Comparison of ENCODE assay signal across 1 cellular context in genomic region chr11:106077609-106078517, GRCh38.
TF ChIP-seq lines count a peak whose summit lies in the region.

Gene AASDHPPT (plus strand): TSS chr11:106077662. CDS start chr11:106077711, 49 bp downstream.

TF ChIP-seq in WTC11, 78 proteins besides CTCF, POLR2A, EP300 and RAD21 (continued from another document and continues in another):
- TF ChIP-seq ZNF281 (CRISPR knock-in tag; IDR thresholded peaks at IDR 0.05) (peak; percentile 15; the same call in 1 of the 2 replicates), NR2C2 (CRISPR knock-in tag; IDR thresholded peaks at IDR 0.05) (no peak), MYBL2 (CRISPR knock-in tag; IDR thresholded peaks at IDR 0.05) (peak; percentile 83), HMGXB4 (CRISPR knock-in tag; IDR thresholded peaks at IDR 0.05) (peak; percentile 70; the same call in 1 of the 2 replicates), ZNF121 (CRISPR knock-in tag; IDR thresholded peaks at IDR 0.05) (no peak), SMAD4 (CRISPR knock-in tag; IDR thresholded peaks at IDR 0.05) (no peak), ZNF532 (CRISPR knock-in tag; IDR thresholded peaks at IDR 0.05; ENCODE audit: borderline replicate concordance) (no peak), ARID4B (CRISPR knock-in tag; IDR thresholded peaks at IDR 0.05; ENCODE audit: borderline replicate concordance) (0 out of 2 replicates have a peak, but pooled peaks have one; percentile 64), ZMAT4 (CRISPR knock-in tag; IDR thresholded peaks at IDR 0.05) (no peak), NFE2L1 (CRISPR knock-in tag; IDR thresholded peaks at IDR 0.05) (peak; percentile 23; the same call in 1 of the 2 replicates), ZNF232 (CRISPR knock-in tag; IDR thresholded peaks at IDR 0.05) (peak; percentile 35; the same call in 1 of the 2 replicates), AR (CRISPR knock-in tag; IDR thresholded peaks at IDR 0.05) (no peak), ATF6 (CRISPR knock-in tag; IDR thresholded peaks at IDR 0.05) (no peak), FOXK1 (CRISPR knock-in tag; IDR thresholded peaks at IDR 0.05) (peak; percentile 77; the same call in 1 of the 2 replicates), IRF1 (CRISPR knock-in tag; IDR thresholded peaks at IDR 0.05) (no peak), NFATC4 (CRISPR knock-in tag; IDR thresholded peaks at IDR 0.05) (no peak), SP1 (CRISPR knock-in tag; conservative IDR thresholded peaks at IDR 0.05) (peak; percentile 43)
- TF ChIP-seq, protein P1, sequence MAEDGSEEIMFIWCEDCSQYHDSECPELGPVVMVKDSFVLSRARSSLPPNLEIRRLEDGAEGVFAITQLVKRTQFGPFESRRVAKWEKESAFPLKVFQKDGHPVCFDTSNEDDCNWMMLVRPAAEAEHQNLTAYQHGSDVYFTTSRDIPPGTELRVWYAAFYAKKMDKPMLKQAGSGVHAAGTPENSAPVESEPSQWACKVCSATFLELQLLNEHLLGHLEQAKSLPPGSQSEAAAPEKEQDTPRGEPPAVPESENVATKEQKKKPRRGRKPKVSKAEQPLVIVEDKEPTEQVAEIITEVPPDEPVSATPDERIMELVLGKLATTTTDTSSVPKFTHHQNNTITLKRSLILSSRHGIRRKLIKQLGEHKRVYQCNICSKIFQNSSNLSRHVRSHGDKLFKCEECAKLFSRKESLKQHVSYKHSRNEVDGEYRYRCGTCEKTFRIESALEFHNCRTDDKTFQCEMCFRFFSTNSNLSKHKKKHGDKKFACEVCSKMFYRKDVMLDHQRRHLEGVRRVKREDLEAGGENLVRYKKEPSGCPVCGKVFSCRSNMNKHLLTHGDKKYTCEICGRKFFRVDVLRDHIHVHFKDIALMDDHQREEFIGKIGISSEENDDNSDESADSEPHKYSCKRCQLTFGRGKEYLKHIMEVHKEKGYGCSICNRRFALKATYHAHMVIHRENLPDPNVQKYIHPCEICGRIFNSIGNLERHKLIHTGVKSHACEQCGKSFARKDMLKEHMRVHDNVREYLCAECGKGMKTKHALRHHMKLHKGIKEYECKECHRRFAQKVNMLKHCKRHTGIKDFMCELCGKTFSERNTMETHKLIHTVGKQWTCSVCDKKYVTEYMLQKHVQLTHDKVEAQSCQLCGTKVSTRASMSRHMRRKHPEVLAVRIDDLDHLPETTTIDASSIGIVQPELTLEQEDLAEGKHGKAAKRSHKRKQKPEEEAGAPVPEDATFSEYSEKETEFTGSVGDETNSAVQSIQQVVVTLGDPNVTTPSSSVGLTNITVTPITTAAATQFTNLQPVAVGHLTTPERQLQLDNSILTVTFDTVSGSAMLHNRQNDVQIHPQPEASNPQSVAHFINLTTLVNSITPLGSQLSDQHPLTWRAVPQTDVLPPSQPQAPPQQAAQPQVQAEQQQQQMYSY (CRISPR knock-in tag; IDR thresholded peaks at IDR 0.05), result no peak
- TF ChIP-seq, protein P2, sequence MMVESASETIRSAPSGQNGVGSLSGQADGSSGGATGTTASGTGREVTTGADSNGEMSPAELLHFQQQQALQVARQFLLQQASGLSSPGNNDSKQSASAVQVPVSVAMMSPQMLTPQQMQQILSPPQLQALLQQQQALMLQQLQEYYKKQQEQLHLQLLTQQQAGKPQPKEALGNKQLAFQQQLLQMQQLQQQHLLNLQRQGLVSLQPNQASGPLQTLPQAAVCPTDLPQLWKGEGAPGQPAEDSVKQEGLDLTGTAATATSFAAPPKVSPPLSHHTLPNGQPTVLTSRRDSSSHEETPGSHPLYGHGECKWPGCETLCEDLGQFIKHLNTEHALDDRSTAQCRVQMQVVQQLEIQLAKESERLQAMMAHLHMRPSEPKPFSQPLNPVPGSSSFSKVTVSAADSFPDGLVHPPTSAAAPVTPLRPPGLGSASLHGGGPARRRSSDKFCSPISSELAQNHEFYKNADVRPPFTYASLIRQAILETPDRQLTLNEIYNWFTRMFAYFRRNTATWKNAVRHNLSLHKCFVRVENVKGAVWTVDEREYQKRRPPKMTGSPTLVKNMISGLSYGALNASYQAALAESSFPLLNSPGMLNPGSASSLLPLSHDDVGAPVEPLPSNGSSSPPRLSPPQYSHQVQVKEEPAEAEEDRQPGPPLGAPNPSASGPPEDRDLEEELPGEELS (CRISPR knock-in tag; IDR thresholded peaks at IDR 0.05), result 0 out of 2 replicates have a peak, but pooled peaks have one; percentile 35
